33 cellular contexts compared by ENCODE assay signal in genomic region chr7:79714081-79714480, GRCh38.
"Had no signal": no experiment of that assay in that cellular context is flagged by ENCODE, and none has a peak within 500 bp of the region (broad histone marks: within the 10 kb centered on the region; RNA-seq: fewer than 3 reads in every experiment).

No MANE protein-coding gene starts in this region.

- H3K4me1 ChIP-seq: Peyer's patch, SJSA1 had no signal

- H3K9me3 ChIP-seq: Peyer's patch, SJSA1 had no signal

- DNase-seq: activated B cell treated with CpG ODN at 0.5 μM for 24 hours; activated CD4-positive, alpha-beta memory T cell treated with anti-CD3 and anti-CD28 coated beads for 36 hours; activated CD4-positive, alpha-beta T cell treated with anti-CD3 and anti-CD28 coated beads for 4 hours; activated CD4-positive, alpha-beta T cell treated with anti-CD3 and anti-CD28 coated beads, Interleukin-2, amount 50 U/mL, for 1 hour; activated CD4-positive, CD25-positive, alpha-beta regulatory T cell treated with anti-CD3 and anti-CD28 coated beads, Interleukin-2, amount 50 U/mL, for 72 hours; activated CD8-positive, alpha-beta memory T cell treated with anti-CD3 and anti-CD28 coated beads, Interleukin-2, amount 50 U/mL, for 48 hours; activated effector memory CD4-positive, alpha-beta T cell treated with Interleukin-2 at 50 U/mL for 16 hours; activated naive CD4-positive, alpha-beta T cell treated with anti-CD3 and anti-CD28 coated beads, Interleukin-2, amount 10 ng/mL, durations not matched to agents 7 days and 5 days; activated naive CD8-positive, alpha-beta T cell treated with anti-CD3 and anti-CD28 coated beads, Interleukin-2, amount 50 U/mL, for 24 hours; activated T-cell treated with anti-CD3 and anti-CD28 coated beads, Interleukin-2, amount 50 U/mL, for 48 hours; amniotic stem cell; aorta; brain microvascular endothelial cell; central memory CD4-positive, alpha-beta T cell; NCI-H1092 treated with DMSO at 0.1 percent for 48 hours; NCI-H146; NCI-H187; NCI-H2029 treated with DMSO at 0.1 percent for 48 hours; NCI-H345; NCI-H526; NCI-H748 treated with DMSO at 0.1 percent for 48 hours; NK-92 treated with Interleukin-12 subunit alpha and Interleukin-12 subunit beta, amount 100 ng/mL, for 24 hours; PC-3; Peyer's patch; RPMI8226; SHP77 treated with DMSO at 0.1 percent for 48 hours; SW 1271; T-helper 1 cell; T-helper 2 cell; T-helper 9 cell had no signal

- H3K4me1 Mint-ChIP-seq: activated B cell treated with CpG ODN at 0.5 μM for 24 hours; activated naive CD4-positive, alpha-beta T cell treated with anti-CD3 and anti-CD28 coated beads, Interleukin-2, amount 10 ng/mL, durations not matched to agents 7 days and 5 days; activated naive CD8-positive, alpha-beta T cell treated with anti-CD3 and anti-CD28 coated beads, Interleukin-2, amount 50 U/mL, for 24 hours had no signal

- H3K9me3 Mint-ChIP-seq: activated B cell treated with CpG ODN at 0.5 μM for 24 hours; activated naive CD4-positive, alpha-beta T cell treated with anti-CD3 and anti-CD28 coated beads, Interleukin-2, amount 10 ng/mL, durations not matched to agents 7 days and 5 days; activated naive CD8-positive, alpha-beta T cell treated with anti-CD3 and anti-CD28 coated beads, Interleukin-2, amount 50 U/mL, for 24 hours had no signal

- H3K36me3 ChIP-seq: brain microvascular endothelial cell, Peyer's patch, SJSA1 had no signal

- H3K27me3 Mint-ChIP-seq: activated B cell treated with CpG ODN at 0.5 μM for 24 hours; activated CD4-positive, alpha-beta memory T cell treated with anti-CD3 and anti-CD28 coated beads for 36 hours; activated naive CD4-positive, alpha-beta T cell treated with anti-CD3 and anti-CD28 coated beads, Interleukin-2, amount 10 ng/mL, durations not matched to agents 7 days and 5 days; activated naive CD8-positive, alpha-beta T cell; activated naive CD8-positive, alpha-beta T cell treated with anti-CD3 and anti-CD28 coated beads, Interleukin-2, amount 50 U/mL, for 24 hours had no signal

- H3K4me3 ChIP-seq: Peyer's patch, SJSA1 had no signal

- ATAC-seq: activated naive CD8-positive, alpha-beta T cell treated with anti-CD3 and anti-CD28 coated beads, Interleukin-2, amount 50 U/mL, for 24 hours; PC-3 had no signal

- H3K27me3 ChIP-seq: brain microvascular endothelial cell, Peyer's patch had no signal

- H3K27ac Mint-ChIP-seq: activated B cell treated with CpG ODN at 0.5 μM for 24 hours; activated CD4-positive, alpha-beta memory T cell treated with anti-CD3 and anti-CD28 coated beads for 36 hours; activated naive CD4-positive, alpha-beta T cell treated with anti-CD3 and anti-CD28 coated beads, Interleukin-2, amount 10 ng/mL, durations not matched to agents 7 days and 5 days; activated naive CD8-positive, alpha-beta T cell; activated naive CD8-positive, alpha-beta T cell treated with anti-CD3 and anti-CD28 coated beads, Interleukin-2, amount 50 U/mL, for 24 hours had no signal

- H3K36me3 Mint-ChIP-seq: activated CD4-positive, alpha-beta memory T cell treated with anti-CD3 and anti-CD28 coated beads for 36 hours; activated naive CD4-positive, alpha-beta T cell treated with anti-CD3 and anti-CD28 coated beads, Interleukin-2, amount 10 ng/mL, durations not matched to agents 7 days and 5 days; activated naive CD8-positive, alpha-beta T cell had no signal

- H3K4me3 Mint-ChIP-seq: activated B cell treated with CpG ODN at 0.5 μM for 24 hours; activated CD4-positive, alpha-beta memory T cell treated with anti-CD3 and anti-CD28 coated beads for 36 hours; activated naive CD4-positive, alpha-beta T cell treated with anti-CD3 and anti-CD28 coated beads, Interleukin-2, amount 10 ng/mL, durations not matched to agents 7 days and 5 days; activated naive CD8-positive, alpha-beta T cell; activated naive CD8-positive, alpha-beta T cell treated with anti-CD3 and anti-CD28 coated beads, Interleukin-2, amount 50 U/mL, for 24 hours had no signal

- H3K27ac ChIP-seq: brain microvascular endothelial cell, Peyer's patch, SJSA1, VCaP had no signal
